21 cellular contexts compared by ENCODE assay signal in the genomic region with DNA sequence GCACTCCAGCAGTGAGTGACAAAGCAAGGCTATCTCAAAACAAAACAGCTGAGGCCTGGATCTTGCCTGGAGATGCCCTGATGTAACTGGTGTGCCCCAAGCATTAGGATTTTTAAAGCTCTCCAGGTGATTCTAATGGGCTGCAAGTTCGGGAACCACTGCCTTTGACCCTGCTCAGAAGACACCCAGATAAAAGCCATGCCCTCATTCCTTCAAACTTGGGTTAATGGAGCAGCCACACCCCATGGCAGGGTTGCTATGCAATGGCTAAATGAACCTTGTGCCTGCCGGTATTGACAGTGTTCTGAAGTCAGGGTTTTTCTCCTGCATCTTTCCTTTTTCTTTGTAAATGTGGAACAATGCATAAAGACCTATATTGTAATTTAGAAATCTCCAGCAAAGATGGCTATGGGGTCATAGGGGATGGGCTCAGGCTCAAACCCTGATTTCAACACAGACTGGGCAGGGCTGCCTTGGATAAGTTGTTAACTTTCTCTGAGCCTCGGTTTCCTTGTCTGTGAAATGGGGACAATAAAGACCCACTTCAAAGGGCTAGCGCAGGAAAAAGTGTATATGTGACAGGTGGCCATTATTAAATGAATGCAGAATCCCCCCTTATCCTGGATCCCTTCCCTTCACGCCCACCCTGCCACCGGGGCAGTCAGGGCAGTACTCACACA. TPM values are rescaled to one million over a fixed set of nuclear protein-coding genes. Genes with fewer than 3 reads are reported as not detected.
DNase-seq lines count a peak whose midpoint lies in the region; ATAC-seq and TF ChIP-seq lines count a peak whose summit lies in the region.
"Had no signal": no experiment of that assay in that cellular context is flagged by ENCODE, and none has a peak within 500 bp of the region (broad histone marks: within the 10 kb centered on the region; RNA-seq: fewer than 3 reads in every experiment).

No MANE protein-coding gene starts in this region.

- H3K27ac ChIP-seq in Panc1 (ENCODE audit: low read length) (peak overlapping the region; percentile 82), rectal smooth muscle tissue (ENCODE audit: low read depth, low read length) (no peak overlapping the region)
- H3K27ac ChIP-seq: A549, lower lobe of right lung, suprapubic skin had no signal

- DNase-seq in NCI-H748 (lab: John Stamatoyannopoulos, UW; ENCODE audit: unreplicated experiment) (peak; percentile 12), NCI-H748 treated with DMSO at 0.1 percent for 48 hours (lab: John Stamatoyannopoulos, UW) (no peak), Panc1 (ENCODE audit: low read depth, low spot score) (no peak), islet precursor cell (peak; percentile 36), anterior cingulate cortex (lab: John Stamatoyannopoulos, UW) (no peak)
- DNase-seq in activated CD4-positive, alpha-beta memory T cell treated with anti-CD3 and anti-CD28 coated beads for 36 hours = no peak
- no peak for DNase-seq in stimulated activated CD4-positive, alpha-beta T cell treated with anti-CD3 and anti-CD28 coated beads, Interleukin-15, amount 100 ng/mL, for 24 hours
- DNase-seq: activated CD4-positive, alpha-beta T cell treated with anti-CD3 and anti-CD28 coated beads, Interleukin-2, amount 10 ng/mL, durations not matched to agents 7 days and 5 days; heart right ventricle; lower lobe of right lung; MG63; NCI-H2227 treated with DMSO at 0.1 percent for 48 hours had no signal

- POLR2A ChIA-PET in Panc1 (lab: Charles Lee) = no interaction called here
- POLR2A ChIA-PET in activated CD4-positive, alpha-beta memory T cell treated with anti-CD3 and anti-CD28 coated beads for 36 hours (lab: Charles Lee) = no interaction called here

- H3K4me1 Mint-ChIP-seq in activated CD4-positive, alpha-beta memory T cell treated with anti-CD3 and anti-CD28 coated beads for 36 hours (ENCODE audit: low read depth) = peaks cover 5% of the 10 kb centered on the region

- H3K9ac ChIP-seq in rectal smooth muscle tissue (ENCODE audit: low read length) = no peak overlapping the region

- peaks cover 33% of the 10 kb centered on the region for H3K4me1 ChIP-seq in Panc1 (ENCODE audit: control insufficient read depth, insufficient read depth, low read length)
- no peaks in the 10 kb centered on the region for H3K4me1 ChIP-seq in rectal smooth muscle tissue (ENCODE audit: control insufficient read depth, insufficient read depth, low read length)
- H3K4me1 ChIP-seq: A549 had no signal

- no TSS peak for BruUV-seq in Panc1 (replicated peaks; lab: Mats Ljungman, UMichigan)

- H3K27me3 ChIP-seq in Panc1 (ENCODE audit: control insufficient read depth, insufficient read depth, low read length) = no peaks in the 10 kb centered on the region
- H3K27me3 ChIP-seq in rectal smooth muscle tissue (ENCODE audit: control insufficient read depth, insufficient read depth, low read length) = peaks cover 2% of the 10 kb centered on the region
- H3K27me3 ChIP-seq: MG63 had no signal

- H3K4me3 ChIP-seq in Panc1 (ENCODE audit: low read depth in 2 of 2, low read length in 2 of 2) (no peak overlapping the region), rectal smooth muscle tissue (ENCODE audit: low read length) (peak overlapping the region; percentile 16)
- H3K4me3 ChIP-seq: A549, lower lobe of right lung, MG63, suprapubic skin had no signal

- H3K9me3 ChIP-seq in Panc1 (ENCODE audit: control insufficient read depth, insufficient read depth, low read depth, low read length) = no peaks in the 10 kb centered on the region
- H3K9me3 ChIP-seq: A549, heart right ventricle, lower lobe of right lung, MG63, suprapubic skin had no signal

- no peaks in the 10 kb centered on the region for H3K36me3 Mint-ChIP-seq in activated CD4-positive, alpha-beta memory T cell treated with anti-CD3 and anti-CD28 coated beads for 36 hours
- H3K36me3 Mint-ChIP-seq: activated naive CD4-positive, alpha-beta T cell treated with anti-CD3 and anti-CD28 coated beads, Interleukin-2, amount 50 U/mL, for 24 hours; CD14-positive monocyte; naive thymus-derived CD4-positive, alpha-beta T cell had no signal

- no peak for TF ChIP-seq CTCF in Panc1 (IDR thresholded peaks at IDR 0.05)

- intact Hi-C loops in Panc1 (cut with micrococcal nuclease; ENCODE audit: unreplicated experiment) = no loop called here
- intact Hi-C loops in activated CD4-positive, alpha-beta memory T cell treated with anti-CD3 and anti-CD28 coated beads for 36 hours (cut with micrococcal nuclease) = no loop called here

- H3K4me3 Mint-ChIP-seq in activated CD4-positive, alpha-beta memory T cell treated with anti-CD3 and anti-CD28 coated beads for 36 hours = no peak overlapping the region
- H3K4me3 Mint-ChIP-seq: activated CD4-positive, alpha-beta T cell treated with anti-CD3 and anti-CD28 coated beads, Interleukin-2, amount 10 ng/mL, durations not matched to agents 7 days and 5 days; activated naive CD4-positive, alpha-beta T cell treated with anti-CD3 and anti-CD28 coated beads, Interleukin-2, amount 50 U/mL, for 24 hours; CD14-positive monocyte; naive thymus-derived CD4-positive, alpha-beta T cell had no signal

- no peak overlapping the region for H3K27ac Mint-ChIP-seq in activated CD4-positive, alpha-beta memory T cell treated with anti-CD3 and anti-CD28 coated beads for 36 hours
- H3K27ac Mint-ChIP-seq: activated CD4-positive, alpha-beta T cell treated with anti-CD3 and anti-CD28 coated beads, Interleukin-2, amount 10 ng/mL, durations not matched to agents 7 days and 5 days; activated naive CD4-positive, alpha-beta T cell treated with anti-CD3 and anti-CD28 coated beads, Interleukin-2, amount 50 U/mL, for 24 hours; naive thymus-derived CD4-positive, alpha-beta T cell had no signal

- no peaks in the 10 kb centered on the region for H3K9me3 Mint-ChIP-seq in activated CD4-positive, alpha-beta memory T cell treated with anti-CD3 and anti-CD28 coated beads for 36 hours
- H3K9me3 Mint-ChIP-seq: activated CD4-positive, alpha-beta T cell treated with anti-CD3 and anti-CD28 coated beads, Interleukin-2, amount 10 ng/mL, durations not matched to agents 7 days and 5 days; activated naive CD4-positive, alpha-beta T cell treated with anti-CD3 and anti-CD28 coated beads, Interleukin-2, amount 50 U/mL, for 24 hours; CD14-positive monocyte had no signal

- CTCF ChIA-PET in Panc1 (lab: Charles Lee) = no interaction called here
- CTCF ChIA-PET in activated CD4-positive, alpha-beta memory T cell treated with anti-CD3 and anti-CD28 coated beads for 36 hours (lab: Charles Lee) = interaction anchor here (0.5 to 1.7 kb wide), 2 partner anchors 66 to 78 kb away, joined by 3 to 4 read pairs; no protein-coding TSS in a partner anchor

- ATAC-seq in Panc1 = no peak
- ATAC-seq: A549; HCT116; naive thymus-derived CD4-positive, alpha-beta T cell had no signal

- H3K36me3 ChIP-seq in Panc1 (ENCODE audit: control insufficient read depth, insufficient read depth, low read length) = no peaks in the 10 kb centered on the region
- H3K36me3 ChIP-seq in rectal smooth muscle tissue (ENCODE audit: control insufficient read depth, insufficient read depth, low read length) = no peaks in the 10 kb centered on the region
- H3K36me3 ChIP-seq: heart right ventricle, lower lobe of right lung, MG63, suprapubic skin had no signal

- in situ Hi-C loops in Panc1 (cut with HindIII; ENCODE audit: low pct_unique_long_range_greater_than_20kb, low sequenced_read_pairs) = no loop called here

- no peaks in the 10 kb centered on the region for H3K27me3 Mint-ChIP-seq in activated CD4-positive, alpha-beta memory T cell treated with anti-CD3 and anti-CD28 coated beads for 36 hours
- H3K27me3 Mint-ChIP-seq: activated CD4-positive, alpha-beta T cell treated with anti-CD3 and anti-CD28 coated beads, Interleukin-2, amount 10 ng/mL, durations not matched to agents 7 days and 5 days; activated naive CD4-positive, alpha-beta T cell treated with anti-CD3 and anti-CD28 coated beads, Interleukin-2, amount 50 U/mL, for 24 hours had no signal

RNA-seq across cellular contexts. Expression of a gene that starts 0.5 kb away (rescaled TPM):
- 8.9 TPM for total RNA-seq in Panc1 (2021; ENCODE audit: unreplicated experiment)
- 40.5 TPM for polyA plus RNA-seq in Panc1 (2012; ENCODE audit: insufficient read length)
- total RNA-seq in activated CD4-positive, alpha-beta memory T cell treated with anti-CD3 and anti-CD28 coated beads for 36 hours = not detected
- total RNA-seq: activated CD4-positive, alpha-beta T cell treated with anti-CD3 and anti-CD28 coated beads, Interleukin-2, amount 10 ng/mL, durations not matched to agents 7 days and 5 days; astrocyte; cerebellum; naive thymus-derived CD4-positive, alpha-beta T cell had no signal
- polyA plus RNA-seq: CD14-positive monocyte; naive thymus-derived CD4-positive, alpha-beta T cell had no signal

RNA-seq across cellular contexts. Expression of a gene that starts 36.0 kb away (rescaled TPM):
- 1.1 TPM for total RNA-seq in Panc1 (2021; ENCODE audit: unreplicated experiment)
- polyA plus RNA-seq in Panc1 (2012; ENCODE audit: insufficient read length) = 3.5 TPM
- not detected for total RNA-seq in activated CD4-positive, alpha-beta memory T cell treated with anti-CD3 and anti-CD28 coated beads for 36 hours
- total RNA-seq: activated CD4-positive, alpha-beta T cell treated with anti-CD3 and anti-CD28 coated beads, Interleukin-2, amount 10 ng/mL, durations not matched to agents 7 days and 5 days; astrocyte; cerebellum; heart right ventricle; lower lobe of right lung; naive thymus-derived CD4-positive, alpha-beta T cell; suprapubic skin had no signal
- polyA plus RNA-seq: A549; CD14-positive monocyte; heart right ventricle; naive thymus-derived CD4-positive, alpha-beta T cell had no signal

RNA-seq across cellular contexts. Expression of a gene that starts 51.6 kb away (rescaled TPM):
- total RNA-seq in Panc1 (2021; ENCODE audit: unreplicated experiment) = 0.36 TPM
- polyA plus RNA-seq in Panc1 (2012; ENCODE audit: insufficient read length) = 1.4 TPM
- not detected for total RNA-seq in activated CD4-positive, alpha-beta memory T cell treated with anti-CD3 and anti-CD28 coated beads for 36 hours
- total RNA-seq: activated CD4-positive, alpha-beta T cell treated with anti-CD3 and anti-CD28 coated beads, Interleukin-2, amount 10 ng/mL, durations not matched to agents 7 days and 5 days; astrocyte; cerebellum; heart right ventricle; lower lobe of right lung; naive thymus-derived CD4-positive, alpha-beta T cell; suprapubic skin had no signal
- polyA plus RNA-seq: CD14-positive monocyte; heart right ventricle; naive thymus-derived CD4-positive, alpha-beta T cell had no signal

Comparison
In these comparisons a context has a peak if more than half of its experiments do, and no peak if none do; other contexts are left out.
1. DNase-seq: peak in NCI-H748 (single experiment) and islet precursor cell (single experiment); none in NCI-H748 treated with DMSO at 0.1 percent for 48 hours (single experiment), Panc1 (single experiment), activated CD4-positive, alpha-beta memory T cell treated with anti-CD3 and anti-CD28 coated beads for 36 hours (single experiment), stimulated activated CD4-positive, alpha-beta T cell treated with anti-CD3 and anti-CD28 coated beads, Interleukin-15, amount 100 ng/mL, for 24 hours (single experiment) and anterior cingulate cortex (0 of 58).